Comparison of ENCODE assay signal across 8 cellular contexts in the genomic region with DNA sequence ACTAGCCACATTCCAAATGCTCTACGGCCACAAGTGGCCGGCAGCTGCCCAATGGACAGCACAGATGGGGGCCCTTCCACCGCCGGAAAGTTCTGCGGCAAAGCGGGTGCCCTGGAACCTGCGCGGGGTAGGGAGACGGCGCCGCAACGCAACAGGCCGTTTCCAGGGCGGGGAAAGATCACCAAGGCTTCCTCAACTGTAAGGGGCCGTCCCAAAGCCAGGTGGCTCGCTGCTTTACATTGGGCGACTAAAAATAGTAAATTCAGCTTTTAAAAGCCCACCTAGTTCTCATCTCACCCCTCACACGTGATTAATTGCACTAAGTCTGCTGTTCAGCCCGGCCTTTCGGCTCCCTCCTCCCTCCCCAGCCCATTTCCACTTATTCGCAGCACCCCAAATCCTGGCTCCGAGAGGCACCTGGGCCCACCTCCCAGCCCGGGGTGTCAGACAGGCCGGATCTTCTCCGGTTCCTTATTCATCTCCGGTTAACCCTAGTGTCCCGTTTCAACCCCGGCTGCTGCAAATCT. TPM values are rescaled to one million over a fixed set of nuclear protein-coding genes. Genes with fewer than 3 reads are reported as not detected.
DNase-seq lines count a peak whose midpoint lies in the region; ATAC-seq, FAIRE-seq and TF ChIP-seq lines count a peak whose summit lies in the region.

No MANE protein-coding gene starts in this region.

- no peak for DNase-seq in CD14-positive monocyte (ENCODE audit: low spot score)
- peak; percentile 43 for DNase-seq in NCI-H69 (lab: John Stamatoyannopoulos, UW)
- peak; percentile 5 for DNase-seq in activated T-helper 1 cell treated with Interleukin-2 at 50 U/mL for 16 hours (ENCODE audit: low read depth)
- peak in 2 of 6 donors; percentile 26 to 53 for DNase-seq in pancreas
- no peak for DNase-seq in DMS153 treated with DMSO at 0.1 percent for 48 hours (lab: John Stamatoyannopoulos, UW; ENCODE audit: unreplicated experiment)
- DNase-seq in GDM1 (lab: John Stamatoyannopoulos, UW): no peak

- peaks cover 16% of the 10 kb centered on the region for H3K4me1 Mint-ChIP-seq in CD14-positive monocyte

- TF ChIP-seq POLR2A in gastroesophageal sphincter (IDR thresholded peaks at IDR 0.05): no peak

- H3K9me3 Mint-ChIP-seq in CD14-positive monocyte: no peaks in the 10 kb centered on the region

- H3K9me3 ChIP-seq in gastroesophageal sphincter: no peaks in the 10 kb centered on the region
- H3K9me3 ChIP-seq in pancreas: no peaks in the 10 kb centered on the region

- 0 to 1% methylated on average over 14 to 15 of the region's 28 CpGs for WGBS in gastroesophageal sphincter (ENCODE audit: low coverage in 1 of 2), 2 donors
- 0 to 1% methylated on average over 28 of the region's 28 CpGs for WGBS in pancreas, 2 donors

- H3K27ac ChIP-seq in gastroesophageal sphincter: peak overlapping the region; percentile 74 to 92 (median 90)
- peak overlapping the region; percentile 81 to 94 (median 86) for H3K27ac ChIP-seq in pancreas

- H3K4me3 ChIP-seq in gastroesophageal sphincter (peak overlapping the region; percentile 73 to 77), pancreas (peak overlapping the region; percentile 80 to 98 (median 91))

- H3K27ac Mint-ChIP-seq in CD14-positive monocyte: peak overlapping the region; percentile 63 to 99 (median 98)

- H3K4me3 Mint-ChIP-seq in CD14-positive monocyte: peak overlapping the region; percentile 95 to 99

- peaks cover 22 to 24% of the 10 kb centered on the region in 2 donors for H3K36me3 Mint-ChIP-seq in CD14-positive monocyte

- no peak for TF ChIP-seq EP300 in gastroesophageal sphincter (IDR thresholded peaks at IDR 0.05)

- FAIRE-seq in pancreas (lab: Jason Lieb, UNC): no peak

- H3K4me1 ChIP-seq in gastroesophageal sphincter (peaks cover 0 to 25% (median 5%) of the 10 kb centered on the region in 3 donors), pancreas (peaks cover 0 to 7% (median 3%) of the 10 kb centered on the region in 3 donors)

- no peak for TF ChIP-seq CTCF in CD14-positive monocyte (IDR thresholded peaks at IDR 0.05)
- TF ChIP-seq CTCF in gastroesophageal sphincter (IDR thresholded peaks at IDR 0.05): no peak
- no peak for TF ChIP-seq CTCF in pancreas (IDR thresholded peaks at IDR 0.05)

- peaks cover 0 to 34% of the 10 kb centered on the region in 2 donors for H3K36me3 ChIP-seq in gastroesophageal sphincter
- peaks cover 0 to 18% (median 2%) of the 10 kb centered on the region in 3 donors for H3K36me3 ChIP-seq in pancreas

- intact Hi-C loops in CD14-positive monocyte (cut with micrococcal nuclease) (no loop called here), pancreas (cut with DNase I) (no loop called here)

- H3K27me3 Mint-ChIP-seq in CD14-positive monocyte (ENCODE audit: low read depth in 3 of 3): peaks cover 0 to 13% (median 4%) of the 10 kb centered on the region in 3 donors

- ATAC-seq in GM21717 (IDR thresholded peaks at IDR 0.05; ENCODE audit: unreplicated experiment) (peak; percentile 11), gastroesophageal sphincter (no peak), pancreas (peak; percentile 35 to 50 (median 38))

- H3K27me3 ChIP-seq in gastroesophageal sphincter: no peaks in the 10 kb centered on the region
- no peaks in the 10 kb centered on the region for H3K27me3 ChIP-seq in pancreas

RNA-seq across cellular contexts. Expression of a gene that starts 0.6 kb away (rescaled TPM):
- polyA plus RNA-seq in CD14-positive monocyte (10 to 100 TPM; 26.5 to 28.7 TPM), pancreas (10 to 100 TPM; 36.0 to 36.2 TPM)
- total RNA-seq in gastroesophageal sphincter (10 to 100 TPM; 28.2 to 55.7 (median 32.0) TPM), pancreas (10 to 100 TPM; 11.8 to 24.3 (median 17.7) TPM)

RNA-seq across cellular contexts. Expression of a gene that starts 26.2 kb away (rescaled TPM):
- polyA plus RNA-seq in CD14-positive monocyte: under 1 TPM; 0.12 to 0.41 TPM
- 1 to 10 TPM in 2 of 4 donors, not detected in 2; 1.6 to 2.7 TPM for total RNA-seq in gastroesophageal sphincter
- total RNA-seq in pancreas: under 1 TPM in 3 of 6 donors, not detected in 3; 0.26 to 0.47 (median 0.46) TPM
- 1 to 10 TPM in 1 of 2 donors, under 1 TPM in 1; 0.27 to 1.9 TPM for polyA plus RNA-seq in pancreas

Comparison
In these comparisons a context has a peak if more than half of its experiments do, and no peak if none do; other contexts are left out.
1. DNase-seq: peak in NCI-H69 (single experiment) and activated T-helper 1 cell treated with Interleukin-2 at 50 U/mL for 16 hours (single experiment); none in CD14-positive monocyte (single experiment), DMS153 treated with DMSO at 0.1 percent for 48 hours (single experiment) and GDM1 (single experiment).